12 cellular contexts compared by ENCODE assay signal in genomic region chr14:33979613-33980276, GRCh38. TPM values are rescaled to one million over a fixed set of nuclear protein-coding genes. Genes with fewer than 3 reads are reported as not detected.
DNase-seq lines count a peak whose midpoint lies in the region; ATAC-seq and TF ChIP-seq lines count a peak whose summit lies in the region.
"Had no signal": no experiment of that assay in that cellular context is flagged by ENCODE, and none has a peak within 500 bp of the region (broad histone marks: within the 10 kb centered on the region; RNA-seq: fewer than 3 reads in every experiment).

No MANE protein-coding gene starts in this region.

- peaks cover 2% of the 10 kb centered on the region for H3K27me3 Mint-ChIP-seq in activated T-helper 2 cell treated with anti-CD3 and anti-CD28 coated beads, Interferon-gamma antibody, Interleukin-2, Interleukin-4, amounts not matched to agents 10 μg/mL and 5 μg/mL and 100 μg/mL, durations not matched to agents 14 hours and 24 hours and 36 hours (ENCODE audit: low read depth)
- H3K27me3 Mint-ChIP-seq: central memory CD8-positive, alpha-beta T cell had no signal

- intact Hi-C loops in esophagus muscularis mucosa (cut with DNase I), result no loop called here
- intact Hi-C loops in activated T-helper 2 cell treated with anti-CD3 and anti-CD28 coated beads, Interferon-gamma antibody, Interleukin-2, Interleukin-4, amounts not matched to agents 10 μg/mL and 5 μg/mL and 100 μg/mL, durations not matched to agents 14 hours and 24 hours and 36 hours (cut with micrococcal nuclease), result loop anchor here (5.0 kb wide), 1 partner anchor 38 kb away; no protein-coding TSS in a partner anchor

- TF ChIP-seq CTCF in esophagus muscularis mucosa (IDR thresholded peaks at IDR 0.05), result no peak

- H3K4me1 Mint-ChIP-seq in activated T-helper 2 cell treated with anti-CD3 and anti-CD28 coated beads, Interferon-gamma antibody, Interleukin-2, Interleukin-4, amounts not matched to agents 10 μg/mL and 5 μg/mL and 100 μg/mL, durations not matched to agents 14 hours and 24 hours and 36 hours (ENCODE audit: low read depth), result peaks cover 22% of the 10 kb centered on the region
- H3K4me1 Mint-ChIP-seq: central memory CD8-positive, alpha-beta T cell; natural killer cell had no signal

- no peaks in the 10 kb centered on the region for H3K36me3 ChIP-seq in esophagus muscularis mucosa
- H3K36me3 ChIP-seq: right atrium auricular region had no signal

- 88% methylated on average over 7 of the region's 7 CpGs for WGBS in esophagus muscularis mucosa

- TF ChIP-seq EP300 in esophagus muscularis mucosa (IDR thresholded peaks at IDR 0.05), result no peak

- TF ChIP-seq POLR2A in esophagus muscularis mucosa (IDR thresholded peaks at IDR 0.05; ENCODE audit: low read depth), result no peak

- no peak overlapping the region for H3K27ac ChIP-seq in esophagus muscularis mucosa (replicated peaks in 1 of 4)
- H3K27ac ChIP-seq: right atrium auricular region had no signal

- H3K36me3 Mint-ChIP-seq in activated T-helper 2 cell treated with anti-CD3 and anti-CD28 coated beads, Interferon-gamma antibody, Interleukin-2, Interleukin-4, amounts not matched to agents 10 μg/mL and 5 μg/mL and 100 μg/mL, durations not matched to agents 14 hours and 24 hours and 36 hours (ENCODE audit: low read depth), result peaks cover 2% of the 10 kb centered on the region
- H3K36me3 Mint-ChIP-seq: natural killer cell had no signal

- H3K9me3 Mint-ChIP-seq in activated T-helper 2 cell treated with anti-CD3 and anti-CD28 coated beads, Interferon-gamma antibody, Interleukin-2, Interleukin-4, amounts not matched to agents 10 μg/mL and 5 μg/mL and 100 μg/mL, durations not matched to agents 14 hours and 24 hours and 36 hours, result peaks cover 2% of the 10 kb centered on the region
- H3K9me3 Mint-ChIP-seq: central memory CD8-positive, alpha-beta T cell; natural killer cell had no signal

- ATAC-seq in GM18861 (IDR thresholded peaks at IDR 0.05; ENCODE audit: unreplicated experiment), result peak; percentile 76
- ATAC-seq in GM21381 (IDR thresholded peaks at IDR 0.05; ENCODE audit: unreplicated experiment), result peak; percentile 69
- ATAC-seq in HG03135 (IDR thresholded peaks at IDR 0.05; ENCODE audit: unreplicated experiment), result peak; percentile 73
- ATAC-seq: activated naive CD4-positive, alpha-beta T cell treated with anti-CD3 and anti-CD28 coated beads, Interleukin-2, amount 50 U/mL, for 72 hours; natural killer cell had no signal

- H3K9me3 ChIP-seq in esophagus muscularis mucosa, result no peaks in the 10 kb centered on the region
- H3K9me3 ChIP-seq: right atrium auricular region had no signal

- H3K27ac Mint-ChIP-seq in activated T-helper 2 cell treated with anti-CD3 and anti-CD28 coated beads, Interferon-gamma antibody, Interleukin-2, Interleukin-4, amounts not matched to agents 10 μg/mL and 5 μg/mL and 100 μg/mL, durations not matched to agents 14 hours and 24 hours and 36 hours, result no peak overlapping the region
- H3K27ac Mint-ChIP-seq: natural killer cell had no signal

- DNase-seq in esophagus muscularis mucosa (ENCODE audit: extremely low spot score), result peak; percentile 84
- no peak for DNase-seq in hippocampal formation (lab: John Stamatoyannopoulos, UW)
- no peak for DNase-seq in NCI-H1105 (lab: John Stamatoyannopoulos, UW)
- DNase-seq in activated T-helper 2 cell treated with anti-CD3 and anti-CD28 coated beads, Interferon-gamma antibody, Interleukin-2, Interleukin-4, amounts not matched to agents 10 μg/mL and 5 μg/mL and 100 μg/mL, durations not matched to agents 14 hours and 24 hours and 36 hours (ENCODE audit: low spot score), result no peak
- DNase-seq: natural killer cell, SHP77 treated with DMSO at 0.1 percent for 48 hours had no signal

- no peak overlapping the region for H3K4me3 Mint-ChIP-seq in activated T-helper 2 cell treated with anti-CD3 and anti-CD28 coated beads, Interferon-gamma antibody, Interleukin-2, Interleukin-4, amounts not matched to agents 10 μg/mL and 5 μg/mL and 100 μg/mL, durations not matched to agents 14 hours and 24 hours and 36 hours (ENCODE audit: low read depth)
- H3K4me3 Mint-ChIP-seq: central memory CD8-positive, alpha-beta T cell; natural killer cell had no signal

- H3K27me3 ChIP-seq in esophagus muscularis mucosa, result no peaks in the 10 kb centered on the region
- H3K27me3 ChIP-seq: right atrium auricular region had no signal

- H3K4me3 ChIP-seq in esophagus muscularis mucosa, result no peak overlapping the region
- H3K4me3 ChIP-seq: right atrium auricular region had no signal

- H3K4me1 ChIP-seq in esophagus muscularis mucosa, result peaks cover 0 to 12% (median 5%) of the 10 kb centered on the region in 4 donors
- H3K4me1 ChIP-seq: right atrium auricular region had no signal

RNA-seq across cellular contexts. Expression of gene EGLN3, which starts 28.9 kb away (rescaled TPM):
- 10 to 100 TPM; 24.0 to 41.1 (median 24.5) TPM for total RNA-seq in esophagus muscularis mucosa
- 16.0 and 17.0 TPM in 2 replicates for total RNA-seq in activated T-helper 2 cell treated with anti-CD3 and anti-CD28 coated beads, Interferon-gamma antibody, Interleukin-2, Interleukin-4, amounts not matched to agents 10 μg/mL and 5 μg/mL and 100 μg/mL, durations not matched to agents 14 hours and 24 hours and 36 hours
